In genomic region chr2:44748-45341, GRCh38 we compare ENCODE assay signal across 11 cellular contexts. TPM values are rescaled to one million over a fixed set of nuclear protein-coding genes. Genes with fewer than 3 reads are reported as not detected.
DNase-seq lines count a peak whose midpoint lies in the region; ATAC-seq and TF ChIP-seq lines count a peak whose summit lies in the region.
"Had no signal": no experiment of that assay in that cellular context is flagged by ENCODE, and none has a peak within 500 bp of the region (broad histone marks: within the 10 kb centered on the region; RNA-seq: fewer than 3 reads in every experiment).

No MANE protein-coding gene starts in this region.

- no peaks in the 10 kb centered on the region for H3K9me3 Mint-ChIP-seq in activated T-cell treated with anti-CD3 and anti-CD28 coated beads, Interleukin-2, amount 50 U/mL, for 72 hours
- H3K9me3 Mint-ChIP-seq in type B pancreatic cell: peaks cover 6% of the 10 kb centered on the region
- peaks cover 3% of the 10 kb centered on the region for H3K9me3 Mint-ChIP-seq in stimulated activated memory B cell treated with anti-CD40 and anti-IgM and Interleukin-4, amounts not matched to agents 10 μg/mL and 1 μg/mL and 100 μg/mL, for 72 hours

- WGBS in right lobe of liver (ENCODE audit: insufficient coverage, low coverage, low lambda C conversion rate, missing lambda C conversion rate): 6% methylated on average over 6 of the region's 6 CpGs

- ATAC-seq in activated T-cell treated with anti-CD3 and anti-CD28 coated beads, Interleukin-2, amount 50 U/mL, for 72 hours (replicated peaks in 1 of 2): no peak
- ATAC-seq in right lobe of liver: peak; percentile 57 to 71 (median 61)
- no peak for ATAC-seq in stimulated activated memory B cell treated with anti-CD40 and anti-IgM and Interleukin-4, amounts not matched to agents 10 μg/mL and 1 μg/mL and 100 μg/mL, for 72 hours

- no peaks in the 10 kb centered on the region for H3K9me3 ChIP-seq in right lobe of liver
- H3K9me3 ChIP-seq: SJSA1 had no signal

- peaks cover 1 to 4% of the 10 kb centered on the region in 2 donors for H3K36me3 Mint-ChIP-seq in activated T-cell treated with anti-CD3 and anti-CD28 coated beads, Interleukin-2, amount 50 U/mL, for 72 hours (ENCODE audit: insufficient read depth in 2 of 2)
- no peaks in the 10 kb centered on the region for H3K36me3 Mint-ChIP-seq in type B pancreatic cell
- H3K36me3 Mint-ChIP-seq in stimulated activated memory B cell treated with anti-CD40 and anti-IgM and Interleukin-4, amounts not matched to agents 10 μg/mL and 1 μg/mL and 100 μg/mL, for 72 hours: no peaks in the 10 kb centered on the region

- intact Hi-C loops in right lobe of liver (cut with DNase I): no loop called here

- in situ Hi-C loops in T47D (cut with HindIII; ENCODE audit: low pct_unique_long_range_greater_than_20kb, low sequenced_read_pairs) (no loop called here), brain microvascular endothelial cell (cut with HindIII; ENCODE audit: low pct_ligation_motif_present, low sequenced_read_pairs) (no loop called here)

- peak overlapping the region; percentile 74 to 75 for H3K4me3 Mint-ChIP-seq in activated T-cell treated with anti-CD3 and anti-CD28 coated beads, Interleukin-2, amount 50 U/mL, for 72 hours
- H3K4me3 Mint-ChIP-seq in type B pancreatic cell: peak overlapping the region; percentile 83
- H3K4me3 Mint-ChIP-seq in stimulated activated memory B cell treated with anti-CD40 and anti-IgM and Interleukin-4, amounts not matched to agents 10 μg/mL and 1 μg/mL and 100 μg/mL, for 72 hours: no peak overlapping the region

- no peak overlapping the region for H3K27ac Mint-ChIP-seq in activated T-cell treated with anti-CD3 and anti-CD28 coated beads, Interleukin-2, amount 50 U/mL, for 72 hours
- H3K27ac Mint-ChIP-seq in type B pancreatic cell: peak overlapping the region; percentile 64
- no peak overlapping the region for H3K27ac Mint-ChIP-seq in stimulated activated memory B cell treated with anti-CD40 and anti-IgM and Interleukin-4, amounts not matched to agents 10 μg/mL and 1 μg/mL and 100 μg/mL, for 72 hours

- H3K36me3 ChIP-seq in right lobe of liver (peaks cover 0 to 10% (median 3%) of the 10 kb centered on the region in 4 donors), brain microvascular endothelial cell (replicated peaks) (no peaks in the 10 kb centered on the region)
- H3K36me3 ChIP-seq: SJSA1 had no signal

- peak; percentile 77 for TF ChIP-seq POLR2A in right lobe of liver (IDR thresholded peaks at IDR 0.05)

- H3K4me1 ChIP-seq in right lobe of liver: peaks cover 0 to 49% (median 22%) of the 10 kb centered on the region in 4 donors

- peak overlapping the region; percentile 89 to 98 (median 92) for H3K27ac ChIP-seq in right lobe of liver
- no peak overlapping the region for H3K27ac ChIP-seq in brain microvascular endothelial cell
- H3K27ac ChIP-seq: SJSA1 had no signal

- H3K27me3 Mint-ChIP-seq in activated T-cell treated with anti-CD3 and anti-CD28 coated beads, Interleukin-2, amount 50 U/mL, for 72 hours (ENCODE audit: low read depth): peaks cover 60% of the 10 kb centered on the region
- peaks cover 71% of the 10 kb centered on the region for H3K27me3 Mint-ChIP-seq in type B pancreatic cell
- H3K27me3 Mint-ChIP-seq in stimulated activated memory B cell treated with anti-CD40 and anti-IgM and Interleukin-4, amounts not matched to agents 10 μg/mL and 1 μg/mL and 100 μg/mL, for 72 hours: peaks cover 72% of the 10 kb centered on the region

- DNase-seq in activated T-cell treated with anti-CD3 and anti-CD28 coated beads, Interleukin-2, amount 50 U/mL, for 72 hours: no peak
- no peak for DNase-seq in activated T-cell treated with anti-CD3 and anti-CD28 coated beads, Interleukin-2, amount 50 U/mL, for 1 hour
- DNase-seq in T47D (ENCODE audit: low read depth in 1 of 2, low spot score in 1 of 2): peak; percentile 57 to 77
- DNase-seq in right lobe of liver: peak; percentile 73 to 85 (median 82)
- DNase-seq in type B pancreatic cell (ENCODE audit: extremely low spot score, unreplicated experiment): no peak
- no peak for DNase-seq in HuH-7 (ENCODE audit: low spot score)
- DNase-seq in brain microvascular endothelial cell: no peak
- DNase-seq: amniotic stem cell, IMR-90 had no signal

- H3K4me3 ChIP-seq in right lobe of liver (peak overlapping the region; percentile 78 to 86 (median 83)), brain microvascular endothelial cell (ENCODE audit: low read depth, low read length) (no peak overlapping the region)
- H3K4me3 ChIP-seq: SJSA1 had no signal

- TF ChIP-seq CTCF in right lobe of liver (IDR thresholded peaks at IDR 0.05) (peak in 2 of 4 donors; percentile 22 to 23), type B pancreatic cell (conservative IDR thresholded peaks at IDR 0.05) (no peak), brain microvascular endothelial cell (IDR thresholded peaks at IDR 0.05; ENCODE audit: low read depth, low read length, missing control alignments) (no peak)

- peaks cover 22% of the 10 kb centered on the region for H3K4me1 Mint-ChIP-seq in activated T-cell treated with anti-CD3 and anti-CD28 coated beads, Interleukin-2, amount 50 U/mL, for 72 hours (ENCODE audit: low read depth)
- H3K4me1 Mint-ChIP-seq in type B pancreatic cell (ENCODE audit: unreplicated experiment): peaks cover 9% of the 10 kb centered on the region
- no peaks in the 10 kb centered on the region for H3K4me1 Mint-ChIP-seq in stimulated activated memory B cell treated with anti-CD40 and anti-IgM and Interleukin-4, amounts not matched to agents 10 μg/mL and 1 μg/mL and 100 μg/mL, for 72 hours

- H3K27me3 ChIP-seq in right lobe of liver (no peaks in the 10 kb centered on the region), brain microvascular endothelial cell (replicated peaks) (peaks cover 29% of the 10 kb centered on the region)

RNA-seq across cellular contexts. Expression of gene FAM110C, which starts 1.5 kb away (rescaled TPM):
- total RNA-seq in activated T-cell treated with anti-CD3 and anti-CD28 coated beads, Interleukin-2, amount 50 U/mL, for 72 hours: 1 to 10 TPM in 1 of 2 donors, under 1 TPM in 1; 0.72 to 2.0 TPM
- 10 to 100 TPM in 2 of 6 experiments, 1 to 10 TPM in 4; 5.6 to 17.8 (median 8.8) TPM for total RNA-seq in right lobe of liver
- 2.3 and 2.6 TPM in 2 replicates for total RNA-seq in type B pancreatic cell (ENCODE audit: low replicate concordance)
- total RNA-seq: IMR-90, SJSA1 had no signal

Comparison
In these comparisons a context has a peak if more than half of its experiments do, and no peak if none do; other contexts are left out.
1. ATAC-seq: peak in right lobe of liver (4 of 4); none in activated T-cell treated with anti-CD3 and anti-CD28 coated beads, Interleukin-2, amount 50 U/mL, for 72 hours (0 of 2) and stimulated activated memory B cell treated with anti-CD40 and anti-IgM and Interleukin-4, amounts not matched to agents 10 μg/mL and 1 μg/mL and 100 μg/mL, for 72 hours (single experiment).
2. DNase-seq: peak in T47D (2 of 2) and right lobe of liver (3 of 3); none in activated T-cell treated with anti-CD3 and anti-CD28 coated beads, Interleukin-2, amount 50 U/mL, for 72 hours (0 of 2), activated T-cell treated with anti-CD3 and anti-CD28 coated beads, Interleukin-2, amount 50 U/mL, for 1 hour (single experiment), type B pancreatic cell (single experiment), HuH-7 (single experiment) and brain microvascular endothelial cell (single experiment).